Comparison of ENCODE assay signal across 1 cellular context in the genomic region with DNA sequence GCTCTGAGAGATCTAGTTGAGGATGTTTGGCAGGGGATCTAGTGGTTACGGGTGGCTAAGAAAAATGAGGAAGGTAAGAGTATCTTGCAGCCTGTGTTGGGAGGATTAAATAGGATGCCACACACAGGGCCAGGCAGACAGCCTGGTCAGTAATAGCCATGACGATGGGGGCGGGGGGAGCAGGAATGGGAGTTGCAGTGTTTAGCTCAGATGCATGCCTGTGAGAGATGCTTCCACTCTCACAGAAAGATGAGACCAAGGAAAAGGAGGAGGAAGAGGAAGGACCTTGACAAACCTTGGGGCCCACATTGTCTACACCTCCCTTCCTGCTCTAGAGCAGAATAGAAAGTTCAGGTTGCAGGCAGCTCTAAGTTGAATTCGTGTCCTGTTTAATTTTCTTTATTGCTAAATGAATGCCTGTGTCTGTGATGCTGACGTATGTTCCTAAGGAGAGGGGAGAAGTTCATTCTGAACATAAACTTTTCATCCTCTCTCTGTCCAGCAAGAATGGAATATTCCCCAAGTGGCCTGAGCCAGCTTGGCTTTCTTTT.
A peak's percentile ranks its signal among the peaks of the same experiment; 100 is the strongest.
TF ChIP-seq lines count a peak whose summit lies in the region.

No MANE protein-coding gene starts in this region.

TF ChIP-seq in IMR-90, 13 proteins besides CTCF, POLR2A, EP300 and RAD21:
- TF ChIP-seq BHLHE40 (IDR thresholded peaks at IDR 0.05; ENCODE audit: low read depth, low read length) (no peak), MAFK (IDR thresholded peaks at IDR 0.05; ENCODE audit: low read depth, low read length) (no peak), NFE2L2 (IDR thresholded peaks at IDR 0.05; ENCODE audit: low read depth, low read length) (no peak), CEBPB (IDR thresholded peaks at IDR 0.05; ENCODE audit: low read depth, low read length) (peak; percentile 50), MAZ (IDR thresholded peaks at IDR 0.05; ENCODE audit: borderline replicate concordance, low read depth, low read length) (0 out of 2 replicates have a peak, but pooled peaks have one; percentile 36), CHD1 (IDR thresholded peaks at IDR 0.05; ENCODE audit: low read depth, low read length) (no peak)
